In genomic region chr18:25669741-25670140, GRCh38 we compare ENCODE assay signal across 16 cellular contexts.
DNase-seq lines count a peak whose midpoint lies in the region; TF ChIP-seq lines count a peak whose summit lies in the region.
"Had no signal": no experiment of that assay in that cellular context is flagged by ENCODE, and none has a peak within 500 bp of the region (broad histone marks: within the 10 kb centered on the region; RNA-seq: fewer than 3 reads in every experiment).

No MANE protein-coding gene starts in this region.

- 52% methylated on average over 3 of the region's 3 CpGs for WGBS in smooth muscle cell (ENCODE audit: low lambda C conversion rate)

- DNase-seq in DMS 273 (lab: John Stamatoyannopoulos, UW; ENCODE audit: unreplicated experiment): peak; percentile 20
- DNase-seq in DMS 273 treated with DMSO at 0.1 percent for 48 hours (lab: John Stamatoyannopoulos, UW): no peak
- peak; percentile 42 for DNase-seq in NCI-H748 (lab: John Stamatoyannopoulos, UW; ENCODE audit: unreplicated experiment)
- DNase-seq in choroid plexus epithelial cell (ENCODE audit: low read depth): peak; percentile 50
- DNase-seq in neural progenitor cell (ENCODE audit: low spot score): peak; percentile 19
- no peak for DNase-seq in smooth muscle cell (lab: John Stamatoyannopoulos, UW; ENCODE audit: unreplicated experiment)
- no peak for DNase-seq in stimulated activated CD4-positive, alpha-beta T cell treated with anti-CD3 and anti-CD28 coated beads, Interleukin-2, amount 100 ng/mL, for 48 hours
- DNase-seq in activated naive CD4-positive, alpha-beta T cell treated with anti-CD3 and anti-CD28 coated beads, Interleukin-2, amount 50 U/mL, for 16 hours: no peak
- DNase-seq: activated CD4-positive, alpha-beta T cell treated with anti-CD3 and anti-CD28 coated beads, Interleukin-2, amount 50 U/mL, for 4 hours; activated T-cell treated with anti-CD3 and anti-CD28 coated beads, Interleukin-2, amount 50 U/mL, for 24 hours; amniotic stem cell; CD8-positive, alpha-beta T cell; GDM1; T1000 had no signal

- H3K4me1 ChIP-seq in neural progenitor cell: peaks cover 5% of the 10 kb centered on the region
- no peaks in the 10 kb centered on the region for H3K4me1 ChIP-seq in smooth muscle cell (ENCODE audit: low read depth)

- H3K27me3 Mint-ChIP-seq in neural progenitor cell (ENCODE audit: insufficient read depth, low read depth): peaks cover 5% of the 10 kb centered on the region
- H3K27me3 Mint-ChIP-seq: activated T-cell treated with anti-CD3 and anti-CD28 coated beads, Interleukin-2, amount 50 U/mL, for 24 hours had no signal

- H3K27me3 ChIP-seq in neural progenitor cell (no peaks in the 10 kb centered on the region), smooth muscle cell (ENCODE audit: low read depth) (no peaks in the 10 kb centered on the region)

- H3K4me3 Mint-ChIP-seq in neural progenitor cell: no peak overlapping the region
- H3K4me3 Mint-ChIP-seq: activated T-cell treated with anti-CD3 and anti-CD28 coated beads, Interleukin-2, amount 50 U/mL, for 24 hours; CD8-positive, alpha-beta T cell had no signal

- H3K36me3 Mint-ChIP-seq in neural progenitor cell: no peaks in the 10 kb centered on the region
- H3K36me3 Mint-ChIP-seq: CD8-positive, alpha-beta T cell had no signal

- H2AFZ ChIP-seq in neural progenitor cell (replicated peaks) (peak overlapping the region; percentile 57), smooth muscle cell (ENCODE audit: low read depth) (no peak overlapping the region)

- no peak overlapping the region for H3K4me2 ChIP-seq in neural progenitor cell
- no peak overlapping the region for H3K4me2 ChIP-seq in smooth muscle cell

- TF ChIP-seq CTCF in choroid plexus epithelial cell (conservative IDR thresholded peaks at IDR 0.05; ENCODE audit: low read depth, low read length) (peak; percentile 41), neural progenitor cell (IDR thresholded peaks at IDR 0.05) (peak; percentile 18), smooth muscle cell (IDR thresholded peaks at IDR 0.05; ENCODE audit: borderline replicate concordance, insufficient read depth, poor library complexity, severe bottlenecking) (no peak)

- H3K9me3 ChIP-seq in neural progenitor cell (ENCODE audit: low read depth) (no peaks in the 10 kb centered on the region), smooth muscle cell (replicated peaks; ENCODE audit: low read depth) (no peaks in the 10 kb centered on the region)

- no peaks in the 10 kb centered on the region for H4K20me1 ChIP-seq in neural progenitor cell (ENCODE audit: low read depth)
- H4K20me1 ChIP-seq in smooth muscle cell (ENCODE audit: low read depth): no peaks in the 10 kb centered on the region

- H3K9ac ChIP-seq in neural progenitor cell (no peak overlapping the region), smooth muscle cell (ENCODE audit: low read depth) (no peak overlapping the region)

- H3K79me2 ChIP-seq in neural progenitor cell (ENCODE audit: low read depth) (no peaks in the 10 kb centered on the region), smooth muscle cell (ENCODE audit: low read depth) (no peaks in the 10 kb centered on the region)

- H3K4me1 Mint-ChIP-seq in neural progenitor cell: no peaks in the 10 kb centered on the region

- H3K27ac Mint-ChIP-seq in neural progenitor cell: no peak overlapping the region
- H3K27ac Mint-ChIP-seq: activated T-cell treated with anti-CD3 and anti-CD28 coated beads, Interleukin-2, amount 50 U/mL, for 24 hours; CD8-positive, alpha-beta T cell had no signal

- H3K27ac ChIP-seq in neural progenitor cell (no peak overlapping the region), smooth muscle cell (ENCODE audit: low read depth) (no peak overlapping the region)
- H3K27ac ChIP-seq: 22Rv1, epithelial cell of prostate had no signal

- H3K36me3 ChIP-seq in neural progenitor cell (no peaks in the 10 kb centered on the region), smooth muscle cell (ENCODE audit: low read depth) (no peaks in the 10 kb centered on the region)

- H3K4me3 ChIP-seq in choroid plexus epithelial cell (ENCODE audit: low read depth, low read length) (no peak overlapping the region), neural progenitor cell (no peak overlapping the region), smooth muscle cell (no peak overlapping the region)

- peaks cover 1% of the 10 kb centered on the region for H3F3A ChIP-seq in neural progenitor cell (ENCODE audit: low read depth)
- no peaks in the 10 kb centered on the region for H3F3A ChIP-seq in smooth muscle cell (ENCODE audit: low read depth)

- H3K9me3 Mint-ChIP-seq in neural progenitor cell: peaks cover 19% of the 10 kb centered on the region
- H3K9me3 Mint-ChIP-seq: activated T-cell treated with anti-CD3 and anti-CD28 coated beads, Interleukin-2, amount 50 U/mL, for 24 hours; CD8-positive, alpha-beta T cell had no signal

Comparison
In these comparisons a context has a peak if more than half of its experiments do, and no peak if none do; other contexts are left out.
1. DNase-seq: peak in DMS 273 (single experiment), NCI-H748 (single experiment), choroid plexus epithelial cell (single experiment) and neural progenitor cell (single experiment); none in DMS 273 treated with DMSO at 0.1 percent for 48 hours (single experiment), smooth muscle cell (single experiment), stimulated activated CD4-positive, alpha-beta T cell treated with anti-CD3 and anti-CD28 coated beads, Interleukin-2, amount 100 ng/mL, for 48 hours (0 of 2) and activated naive CD4-positive, alpha-beta T cell treated with anti-CD3 and anti-CD28 coated beads, Interleukin-2, amount 50 U/mL, for 16 hours (single experiment).